In genomic region chr2:102250278-102250821, GRCh38 we compare ENCODE assay signal across 17 cellular contexts.
DNase-seq lines count a peak whose midpoint lies in the region; ATAC-seq and TF ChIP-seq lines count a peak whose summit lies in the region.
"Had no signal": no experiment of that assay in that cellular context is flagged by ENCODE, and none has a peak within 500 bp of the region (broad histone marks: within the 10 kb centered on the region; RNA-seq: fewer than 3 reads in every experiment).

No MANE protein-coding gene starts in this region.

- H3K36me3 Mint-ChIP-seq in CD4-positive, alpha-beta T cell (ENCODE audit: low read depth) = no peaks in the 10 kb centered on the region
- H3K36me3 Mint-ChIP-seq in Calu3 (ENCODE audit: insufficient read depth, unreplicated experiment) = peaks cover 8% of the 10 kb centered on the region
- H3K36me3 Mint-ChIP-seq in chondrocyte (ENCODE audit: low read depth) = no peaks in the 10 kb centered on the region
- no peaks in the 10 kb centered on the region for H3K36me3 Mint-ChIP-seq in nephron (ENCODE audit: low read depth)
- H3K36me3 Mint-ChIP-seq: activated naive CD8-positive, alpha-beta T cell; naive B cell; stimulated activated memory B cell treated with anti-CD40 and anti-IgM and Interleukin-4, amounts not matched to agents 10 μg/mL and 1 μg/mL and 100 μg/mL, for 72 hours had no signal

- no TSS peak for BruUV-seq in Calu3 (replicated peaks; lab: Mats Ljungman, UMichigan)

- H3K27me3 Mint-ChIP-seq in CD4-positive, alpha-beta T cell = no peaks in the 10 kb centered on the region
- H3K27me3 Mint-ChIP-seq in Calu3 (ENCODE audit: unreplicated experiment) (peaks cover 8% of the 10 kb centered on the region), chondrocyte (ENCODE audit: low read depth) (peaks cover 3% of the 10 kb centered on the region), nephron (ENCODE audit: low read depth) (peaks cover 29% of the 10 kb centered on the region)
- H3K27me3 Mint-ChIP-seq: activated naive CD8-positive, alpha-beta T cell had no signal

- H3K4me3 Mint-ChIP-seq in CD4-positive, alpha-beta T cell = peak overlapping the region; percentile 26
- peak overlapping the region; percentile 75 for H3K4me3 Mint-ChIP-seq in Calu3 (ENCODE audit: low read depth, unreplicated experiment)
- no peak overlapping the region for H3K4me3 Mint-ChIP-seq in chondrocyte (ENCODE audit: unreplicated experiment)
- H3K4me3 Mint-ChIP-seq in nephron = no peak overlapping the region

- no peak for TF ChIP-seq CTCF in CD4-positive, alpha-beta T cell (IDR thresholded peaks at IDR 0.05)
- no peak for TF ChIP-seq CTCF in Calu3 (IDR thresholded peaks at IDR 0.05; ENCODE audit: unreplicated experiment)
- no peak for TF ChIP-seq CTCF in chondrocyte (IDR thresholded peaks at IDR 0.05)
- TF ChIP-seq CTCF in nephron (IDR thresholded peaks at IDR 0.05; ENCODE audit: unreplicated experiment in 3 of 3) = no peak

- ATAC-seq in CD4-positive, alpha-beta T cell (ENCODE audit: poor library complexity) = no peak
- no peak for ATAC-seq in GM19397 (IDR thresholded peaks at IDR 0.05; ENCODE audit: unreplicated experiment)

- POLR2A ChIA-PET in CD4-positive, alpha-beta T cell (lab: Charles Lee) = interaction anchor here (0.8 to 1.6 kb wide), 2 partner anchors 10 to 195 kb away, joined by 3 to 10 read pairs; no protein-coding TSS in a partner anchor

- no peaks in the 10 kb centered on the region for H3K9me3 Mint-ChIP-seq in CD4-positive, alpha-beta T cell
- H3K9me3 Mint-ChIP-seq in Calu3 (ENCODE audit: low read depth, unreplicated experiment) (no peaks in the 10 kb centered on the region), chondrocyte (ENCODE audit: low read depth) (no peaks in the 10 kb centered on the region), nephron (peaks cover 5% of the 10 kb centered on the region)
- H3K9me3 Mint-ChIP-seq: stimulated activated memory B cell treated with anti-CD40 and anti-IgM and Interleukin-4, amounts not matched to agents 10 μg/mL and 1 μg/mL and 100 μg/mL, for 72 hours had no signal

- no peak for DNase-seq in CD4-positive, alpha-beta T cell
- DNase-seq in Calu3 (no peak), chondrocyte (ENCODE audit: low spot score) (peak; percentile 87), NCI-H345 (lab: John Stamatoyannopoulos, UW) (no peak), islet precursor cell (no peak)
- DNase-seq: GF-D8, Karpas-422, naive B cell, NCI-H1436 treated with DMSO at 0.1 percent for 48 hours, NCI-H510A had no signal

- H3K27me3 ChIP-seq in CD4-positive, alpha-beta T cell (ENCODE audit: control insufficient read depth, insufficient read depth, low read length) = no peaks in the 10 kb centered on the region

- no peaks in the 10 kb centered on the region for H3K9me3 ChIP-seq in CD4-positive, alpha-beta T cell (ENCODE audit: control insufficient read depth, low read length)
- H3K9me3 ChIP-seq: HAP-1, heart left ventricle, left lung had no signal

- no peak overlapping the region for H3K27ac Mint-ChIP-seq in CD4-positive, alpha-beta T cell
- H3K27ac Mint-ChIP-seq in Calu3 (ENCODE audit: unreplicated experiment) (peak overlapping the region; percentile 22), chondrocyte (ENCODE audit: unreplicated experiment) (no peak overlapping the region), nephron (peak overlapping the region in 2 of 3 experiments; percentile 17 to 72)
- H3K27ac Mint-ChIP-seq: stimulated activated memory B cell treated with anti-CD40 and anti-IgM and Interleukin-4, amounts not matched to agents 10 μg/mL and 1 μg/mL and 100 μg/mL, for 72 hours had no signal

- H3K4me1 Mint-ChIP-seq in CD4-positive, alpha-beta T cell (ENCODE audit: low read depth) = peaks cover 20% of the 10 kb centered on the region
- H3K4me1 Mint-ChIP-seq in Calu3 (ENCODE audit: low read depth, unreplicated experiment) (peaks cover 18% of the 10 kb centered on the region), chondrocyte (ENCODE audit: low read depth) (peaks cover 9% of the 10 kb centered on the region), nephron (peaks cover 7% of the 10 kb centered on the region)

- CTCF ChIA-PET in CD4-positive, alpha-beta T cell (lab: Charles Lee) = interaction anchor here (1.0 to 2.2 kb wide), 2 partner anchors 10 to 230 kb away, joined by 3 to 29 read pairs; no protein-coding TSS in a partner anchor
- CTCF ChIA-PET in Calu3 (lab: Charles Lee) = interaction anchor here (0.5 to 1.1 kb wide), 3 partner anchors 180 to 494 kb away, joined by 3 to 5 read pairs (median 3); no protein-coding TSS in a partner anchor

- no peak overlapping the region for H3K27ac ChIP-seq in CD4-positive, alpha-beta T cell (ENCODE audit: low read depth, low read length)

- intact Hi-C loops in CD4-positive, alpha-beta T cell (cut with DNase I, micrococcal nuclease) = loop anchor here (2.0 to 5.0 kb wide), 3 partner anchors 47 to 194 kb away; partner anchors contain the start of gene IL18R1 (in 2 of the 2)
- intact Hi-C loops in Calu3 (cut with micrococcal nuclease; ENCODE audit: unreplicated experiment) = loop anchor here (5.0 kb wide), 1 partner anchor 107 kb away; the partner anchor contains the start of gene IL18R1

Comparison
In these comparisons a context has a peak if more than half of its experiments do, and no peak if none do; other contexts are left out.
1. H3K27ac Mint-ChIP-seq: peak in Calu3 (single experiment) and nephron (2 of 3); none in CD4-positive, alpha-beta T cell (single experiment) and chondrocyte (single experiment).
2. H3K4me3 Mint-ChIP-seq: peak in CD4-positive, alpha-beta T cell (single experiment) and Calu3 (single experiment); none in chondrocyte (single experiment) and nephron (0 of 3).